In the genomic region with DNA sequence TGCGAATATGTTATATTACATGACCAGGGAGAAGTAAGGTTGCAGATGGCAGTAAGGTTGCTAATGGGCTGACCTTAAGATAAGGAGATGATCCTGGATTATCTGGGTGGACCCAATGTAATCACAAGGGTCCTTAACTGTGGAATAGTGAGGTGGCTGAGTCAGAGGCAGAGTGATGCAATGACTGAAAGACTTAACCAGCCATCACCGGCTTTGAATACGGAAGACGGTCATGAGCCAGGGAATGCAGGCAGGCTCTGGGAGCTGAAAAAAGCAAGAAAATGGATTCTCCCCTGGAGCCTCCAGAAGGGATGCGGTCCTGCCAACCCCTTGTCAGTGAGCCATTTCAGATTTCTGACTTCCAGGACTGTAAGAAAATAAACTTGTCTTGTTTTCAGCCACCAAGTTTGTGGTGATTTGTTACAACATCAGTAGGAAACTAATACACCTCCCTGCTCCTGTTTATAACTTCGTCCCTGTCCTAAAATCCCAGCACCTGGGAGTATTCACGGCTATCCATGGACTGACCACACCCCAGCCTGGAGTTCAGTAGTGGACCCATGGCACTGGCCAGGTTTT, we compare ENCODE assay signal across 9 cellular contexts. TPM values are rescaled to one million over a fixed set of nuclear protein-coding genes. Genes with fewer than 3 reads are reported as not detected.
DNase-seq lines count a peak whose midpoint lies in the region; ATAC-seq and TF ChIP-seq lines count a peak whose summit lies in the region.
"Had no signal": no experiment of that assay in that cellular context is flagged by ENCODE, and none has a peak within 500 bp of the region (broad histone marks: within the 10 kb centered on the region; RNA-seq: fewer than 3 reads in every experiment).

No MANE protein-coding gene starts in this region.

- DNase-seq in A172 (ENCODE audit: low spot score) (peak; percentile 91), GM04504 (ENCODE audit: low read depth) (peak; percentile 74), SW480 (ENCODE audit: low spot score) (peak; percentile 44), stomach (no peak), NCI-H2227 (lab: John Stamatoyannopoulos, UW; ENCODE audit: unreplicated experiment) (no peak)
- DNase-seq: NCI-H345 had no signal

- intact Hi-C loops in stomach (cut with DNase I; ENCODE audit: low total_unique reads): no loop called here

- no peak overlapping the region for H3K4me3 ChIP-seq in gastroesophageal sphincter
- H3K4me3 ChIP-seq in stomach: no peak overlapping the region

- H3K4me1 ChIP-seq in gastroesophageal sphincter: peaks cover 0 to 13% (median 9%) of the 10 kb centered on the region in 3 donors
- peaks cover 4 to 47% (median 21%) of the 10 kb centered on the region in 4 donors for H3K4me1 ChIP-seq in stomach

- peak; percentile 57 for ATAC-seq in gastroesophageal sphincter
- ATAC-seq in GM19324 (IDR thresholded peaks at IDR 0.05; ENCODE audit: low FRiP score, unreplicated experiment): no peak
- no peak for ATAC-seq in GM18505 (IDR thresholded peaks at IDR 0.05; ENCODE audit: unreplicated experiment)

- H3K36me3 ChIP-seq in gastroesophageal sphincter (no peaks in the 10 kb centered on the region), stomach (peaks cover 0 to 12% (median 5%) of the 10 kb centered on the region in 4 donors)

- H3K27ac ChIP-seq in gastroesophageal sphincter: no peak overlapping the region
- peak overlapping the region in 1 of 5 donors; percentile 4 for H3K27ac ChIP-seq in stomach

- WGBS in gastroesophageal sphincter (ENCODE audit: low coverage in 1 of 2), 2 donors: 77 to 83% methylated on average over 2 to 7 of the region's 7 CpGs
- 73 to 86% (median 78%) methylated on average over 7 of the region's 7 CpGs for WGBS in stomach, 5 donors

- TF ChIP-seq CTCF in gastroesophageal sphincter (IDR thresholded peaks at IDR 0.05): no peak
- TF ChIP-seq CTCF in stomach (IDR thresholded peaks at IDR 0.05): no peak

- TF ChIP-seq POLR2A in gastroesophageal sphincter (IDR thresholded peaks at IDR 0.05): no peak
- TF ChIP-seq POLR2A in stomach (IDR thresholded peaks at IDR 0.05): no peak
- TF ChIP-seq POLR2A in GM18505 (IDR thresholded peaks at IDR 0.05; ENCODE audit: borderline replicate concordance, extremely low read depth, insufficient read depth, insufficient read length): no peak

- H3K27me3 ChIP-seq in gastroesophageal sphincter: no peaks in the 10 kb centered on the region
- H3K27me3 ChIP-seq in stomach: no peaks in the 10 kb centered on the region

- TF ChIP-seq EP300 in gastroesophageal sphincter (IDR thresholded peaks at IDR 0.05) (no peak), stomach (IDR thresholded peaks at IDR 0.05) (no peak)

- no peaks in the 10 kb centered on the region for H3K9me3 ChIP-seq in gastroesophageal sphincter
- no peaks in the 10 kb centered on the region for H3K9me3 ChIP-seq in stomach

RNA-seq across cellular contexts. Expression of gene C10orf95, which starts 4.6 kb away (rescaled TPM):
- total RNA-seq in A172 (2014; rRNA removed; shearing (Covaris generic)): not detected in 2 replicates
- total RNA-seq in gastroesophageal sphincter (not detected), stomach (1 to 10 TPM in 1 of 5 donors, not detected in 4; 8.0 TPM)
- polyA plus RNA-seq in stomach: under 1 TPM; 0.46 to 0.62 (median 0.53) TPM

RNA-seq across cellular contexts. Expression of gene CUEDC2, which starts 23.6 kb away (rescaled TPM):
- 121 and 123 TPM in 2 replicates for total RNA-seq in A172 (2014; rRNA removed; shearing (Covaris generic))
- total RNA-seq in gastroesophageal sphincter (10 to 100 TPM; 61.4 to 84.3 (median 67.5) TPM), stomach (100 to 1,000 TPM in 1 of 5 donors, 10 to 100 TPM in 4; 15.9 to 145 (median 31.8) TPM)
- 10 to 100 TPM; 48.6 to 59.2 (median 49.2) TPM for polyA plus RNA-seq in stomach

RNA-seq across cellular contexts. Expression of gene FBXL15, which starts 35.3 kb away (rescaled TPM):
- total RNA-seq in A172 (2014; rRNA removed; shearing (Covaris generic)): 14.6 and 20.0 TPM in 2 replicates
- total RNA-seq in gastroesophageal sphincter: 10 to 100 TPM; 18.6 to 41.9 (median 26.1) TPM
- total RNA-seq in stomach: 100 to 1,000 TPM in 1 of 5 donors, 10 to 100 TPM in 2, 1 to 10 TPM in 2; 3.5 to 315 (median 15.6) TPM
- polyA plus RNA-seq in stomach: 10 to 100 TPM; 19.2 to 21.4 (median 20.4) TPM

RNA-seq across cellular contexts. Expression of gene PSD, which starts 37.4 kb away (rescaled TPM):
- total RNA-seq in A172 (2014; rRNA removed; shearing (Covaris generic)): 0.07 TPM in 1 of 2 replicates, not detected in the other
- 100 to 1,000 TPM in 1 of 4 donors, 10 to 100 TPM in 3; 28.6 to 195 (median 41.4) TPM for total RNA-seq in gastroesophageal sphincter
- total RNA-seq in stomach: 10 to 100 TPM; 24.5 to 74.7 (median 24.6) TPM
- polyA plus RNA-seq in stomach: 10 to 100 TPM in 1 of 3 donors, 1 to 10 TPM in 2; 2.2 to 10.4 (median 2.3) TPM

RNA-seq across cellular contexts. Expression of gene ACTR1A, which starts 46.5 kb away (rescaled TPM):
- total RNA-seq in A172 (2014; rRNA removed; shearing (Covaris generic)): 163 and 193 TPM in 2 replicates
- total RNA-seq in gastroesophageal sphincter (100 to 1,000 TPM; 157 to 221 (median 179) TPM), stomach (100 to 1,000 TPM in 1 of 5 donors, 10 to 100 TPM in 4; 46.9 to 277 (median 64.3) TPM)
- 10 to 100 TPM; 41.5 to 60.7 (median 43.9) TPM for polyA plus RNA-seq in stomach

Comparison
In these comparisons a context has a peak if more than half of its experiments do, and no peak if none do; other contexts are left out.
1. DNase-seq: peak in A172 (single experiment), GM04504 (single experiment) and SW480 (single experiment); none in stomach (single experiment) and NCI-H2227 (single experiment).